9 cellular contexts compared by ENCODE assay signal in genomic region chr10:3754727-3755439, GRCh38. TPM values are rescaled to one million over a fixed set of nuclear protein-coding genes. Genes with fewer than 3 reads are reported as not detected.
DNase-seq lines count a peak whose midpoint lies in the region; ATAC-seq, FAIRE-seq and TF ChIP-seq lines count a peak whose summit lies in the region.
"Had no signal": no experiment of that assay in that cellular context is flagged by ENCODE, and none has a peak within 500 bp of the region (broad histone marks: within the 10 kb centered on the region; RNA-seq: fewer than 3 reads in every experiment).

No MANE protein-coding gene starts in this region.

- DNase-seq in AG09309 (ENCODE audit: low read depth) (peak; percentile 71), HTR-8/SVneo (ENCODE audit: insufficient read length, low spot score) (peak; percentile 60), caudate nucleus (lab: John Stamatoyannopoulos, UW) (peak in 33 of 61 donors; percentile 11 to 93 (median 41)), lung microvascular endothelial cell (ENCODE audit: low read depth in 2 of 2) (peak; percentile 27 to 96), iPS-NIHi7 (ENCODE audit: extremely low spot score) (no peak), GM12892 (ENCODE audit: insufficient read length) (no peak), DMS 273 (lab: John Stamatoyannopoulos, UW; ENCODE audit: unreplicated experiment) (no peak)
- DNase-seq: spleen had no signal

- FAIRE-seq in HTR-8/SVneo (lab: Jason Lieb, UNC) (peak; percentile 82), GM12892 (lab: Jason Lieb, UNC) (no peak)

- no peak overlapping the region for H3K27ac ChIP-seq in caudate nucleus (ENCODE audit: low read depth, low read length)

- no peak overlapping the region for H3K4me3 ChIP-seq in AG09309 (ENCODE audit: control insufficient read depth, low read depth, low read length)
- H3K4me3 ChIP-seq: spleen had no signal

- TF ChIP-seq CTCF in AG09309 (IDR thresholded peaks at IDR 0.05; ENCODE audit: control insufficient read depth, insufficient read depth, low read depth, low read length, missing control alignments): no peak

- TF ChIP-seq POLR2A in GM12892 (IDR thresholded peaks at IDR 0.05; ENCODE audit: low read depth, low read length): no peak

- ATAC-seq in GM19395 (IDR thresholded peaks at IDR 0.05; ENCODE audit: unreplicated experiment): no peak

RNA-seq across cellular contexts. Expression of gene KLF6, which starts 30.1 kb away (rescaled TPM):
- total RNA-seq in lung microvascular endothelial cell: 63.2 and 170 TPM in 2 replicates
- 43.8 TPM for polyA plus RNA-seq in GM12892 (2012; ENCODE audit: missing spikeins)

Comparison
In these comparisons a context has a peak if more than half of its experiments do, and no peak if none do; other contexts are left out.
1. DNase-seq: peak in AG09309 (single experiment), HTR-8/SVneo (single experiment), caudate nucleus (33 of 61) and lung microvascular endothelial cell (2 of 2); none in iPS-NIHi7 (single experiment), GM12892 (single experiment) and DMS 273 (single experiment).